In the genomic region with DNA sequence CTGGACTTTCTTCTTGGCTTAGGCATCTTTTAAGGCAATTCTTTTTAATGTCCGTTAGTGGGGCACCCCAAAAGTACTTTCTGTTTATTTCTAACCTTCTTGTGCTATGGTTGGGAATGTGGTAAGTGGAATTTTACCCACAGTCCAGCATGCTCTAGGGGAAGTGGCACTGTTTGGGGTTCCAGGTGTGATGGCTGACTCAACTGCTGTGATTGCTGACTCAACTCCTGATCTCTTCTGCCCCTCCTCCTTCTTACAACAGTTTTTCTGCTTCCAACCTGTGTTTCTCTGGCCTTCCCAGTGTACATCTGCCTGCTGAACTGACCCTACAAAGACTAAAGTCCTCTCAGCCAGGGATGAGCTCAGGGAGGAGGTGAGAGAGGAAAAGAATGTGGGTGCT, we compare ENCODE assay signal across 15 cellular contexts.
"Had no signal": no experiment of that assay in that cellular context is flagged by ENCODE, and none has a peak within 500 bp of the region (broad histone marks: within the 10 kb centered on the region; RNA-seq: fewer than 3 reads in every experiment).

No MANE protein-coding gene starts in this region.

- ATAC-seq: activated naive CD8-positive, alpha-beta T cell treated with anti-CD3 and anti-CD28 coated beads, Interleukin-2, amount 50 U/mL, for 24 hours; left ventricle myocardium superior; naive thymus-derived CD8-positive, alpha-beta T cell; pancreas; stimulated activated naive CD8-positive, alpha-beta T cell treated with anti-CD3 and anti-CD28 coated beads, Interleukin-15, Interleukin-2, amounts not matched to agents 100 U/mL and 50 U/mL, for 24 hours had no signal

- H3K27me3 ChIP-seq: dorsolateral prefrontal cortex, pancreas had no signal

- DNase-seq: activated CD4-positive, CD25-positive, alpha-beta regulatory T cell; activated naive CD4-positive, alpha-beta T cell; activated naive CD8-positive, alpha-beta T cell treated with anti-CD3 and anti-CD28 coated beads, Interleukin-2, amount 50 U/mL, for 24 hours; activated T-cell treated with anti-CD3 and anti-CD28 coated beads for 4 hours; dorsolateral prefrontal cortex; endodermal cell; hippocampal formation; kidney; left ventricle myocardium superior; mesenchymal stem cell; naive thymus-derived CD8-positive, alpha-beta T cell; pancreas; stimulated activated CD4-positive, alpha-beta T cell treated with anti-CD3 and anti-CD28 coated beads, Interleukin-15, amount 100 ng/mL, for 24 hours; stimulated activated CD4-positive, alpha-beta T cell treated with anti-CD3 and anti-CD28 coated beads, Interleukin-4, amount 100 ng/mL, for 1 hour; stimulated activated naive CD8-positive, alpha-beta T cell treated with anti-CD3 and anti-CD28 coated beads, Interleukin-15, Interleukin-2, amounts not matched to agents 100 U/mL and 50 U/mL, for 24 hours had no signal

- H3K9me3 ChIP-seq: pancreas had no signal

- H3K4me1 ChIP-seq: pancreas had no signal

- H3K36me3 ChIP-seq: pancreas had no signal

- H3K4me3 ChIP-seq: dorsolateral prefrontal cortex, pancreas had no signal

- H3K27ac ChIP-seq: dorsolateral prefrontal cortex, pancreas had no signal
